Comparison of ENCODE assay signal across 1 cellular context in genomic region chr11:34425863-34426262, GRCh38.
TF ChIP-seq lines count a peak whose summit lies in the region.

No MANE protein-coding gene starts in this region.

TF ChIP-seq in GM23338, 12 proteins besides CTCF, POLR2A, EP300 and RAD21 (continued from another document):
- TF ChIP-seq ZNF462 (CRISPR knock-in tag; IDR thresholded peaks at IDR 0.05): no peak
